In the genomic region with DNA sequence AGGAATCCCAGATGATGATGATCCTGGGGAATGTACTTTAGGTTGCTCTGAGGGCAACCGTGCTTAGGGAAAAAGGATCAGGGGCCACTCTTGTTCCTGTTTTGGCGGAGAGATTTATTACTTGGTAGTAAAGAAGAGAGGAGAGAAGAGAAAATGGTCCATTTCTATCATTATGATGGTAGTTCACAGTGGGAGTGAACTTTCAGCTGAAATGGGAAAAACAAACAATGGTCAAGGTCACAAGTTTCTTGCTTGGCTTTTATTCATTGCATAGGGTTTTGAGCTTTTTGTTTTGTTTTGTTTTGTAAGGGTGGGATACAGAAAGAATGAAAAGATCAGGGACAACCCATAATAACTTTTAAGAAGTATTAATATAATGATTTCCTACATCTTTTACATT, we compare ENCODE assay signal across 29 cellular contexts.
"Had no signal": no experiment of that assay in that cellular context is flagged by ENCODE, and none has a peak within 500 bp of the region (broad histone marks: within the 10 kb centered on the region; RNA-seq: fewer than 3 reads in every experiment).

No MANE protein-coding gene starts in this region.

- ATAC-seq: stimulated activated effector memory CD8-positive, alpha-beta T cell treated with anti-CD3 and anti-CD28 coated beads, Interleukin-12 subunit alpha, Interleukin-12 subunit beta, amount 100 ng/mL, for 72 hours; stimulated activated memory B cell treated with anti-CD40 and anti-IgM and Interleukin-4, amounts not matched to agents 10 μg/mL and 1 μg/mL and 100 μg/mL, for 72 hours; stimulated activated naive B cell treated with anti-CD40 and anti-IgM and Interleukin-4, amounts not matched to agents 10 μg/mL and 1 μg/mL and 100 μg/mL, for 72 hours; stimulated activated naive CD8-positive, alpha-beta T cell treated with anti-CD3 and anti-CD28 coated beads, Interleukin-15, amount 100 ng/mL, for 72 hours; stimulated activated naive CD8-positive, alpha-beta T cell treated with anti-CD3 and anti-CD28 coated beads, Interleukin-15, Interleukin-2, amounts not matched to agents 100 U/mL and 50 U/mL, for 24 hours; upper lobe of right lung had no signal

- H3K4me3 Mint-ChIP-seq: stimulated activated effector memory CD8-positive, alpha-beta T cell treated with anti-CD3 and anti-CD28 coated beads, Interleukin-12 subunit alpha, Interleukin-12 subunit beta, amount 100 ng/mL, for 72 hours; stimulated activated memory B cell treated with anti-CD40 and anti-IgM and Interleukin-4, amounts not matched to agents 10 μg/mL and 1 μg/mL and 100 μg/mL, for 72 hours; stimulated activated naive CD8-positive, alpha-beta T cell treated with anti-CD3 and anti-CD28 coated beads, Interleukin-15, amount 100 ng/mL, for 72 hours; stimulated activated naive CD8-positive, alpha-beta T cell treated with anti-CD3 and anti-CD28 coated beads, Interleukin-15, Interleukin-2, amounts not matched to agents 100 ng/mL and 50 ng/mL, for 24 hours; type B pancreatic cell had no signal

- H3K9me3 ChIP-seq: stomach, suprapubic skin, testis, thoracic aorta, thyroid gland, tibial artery, tibial nerve, transverse colon, upper lobe of left lung, upper lobe of right lung, uterus, vagina had no signal

- H3K9me3 Mint-ChIP-seq: stimulated activated effector memory CD8-positive, alpha-beta T cell treated with anti-CD3 and anti-CD28 coated beads, Interleukin-12 subunit alpha, Interleukin-12 subunit beta, amount 100 ng/mL, for 72 hours; stimulated activated memory B cell treated with anti-CD40 and anti-IgM and Interleukin-4, amounts not matched to agents 10 μg/mL and 1 μg/mL and 100 μg/mL, for 72 hours; stimulated activated naive B cell treated with anti-CD40 and anti-IgM and Interleukin-4, amounts not matched to agents 10 μg/mL and 1 μg/mL and 100 μg/mL, for 72 hours; stimulated activated naive CD8-positive, alpha-beta T cell treated with anti-CD3 and anti-CD28 coated beads, Interleukin-15, amount 100 ng/mL, for 72 hours; stimulated activated naive CD8-positive, alpha-beta T cell treated with anti-CD3 and anti-CD28 coated beads, Interleukin-15, Interleukin-2, amounts not matched to agents 100 ng/mL and 50 ng/mL, for 24 hours; type B pancreatic cell had no signal

- H3K36me3 Mint-ChIP-seq: stimulated activated effector memory CD8-positive, alpha-beta T cell treated with anti-CD3 and anti-CD28 coated beads, Interleukin-12 subunit alpha, Interleukin-12 subunit beta, amount 100 ng/mL, for 72 hours; stimulated activated memory B cell treated with anti-CD40 and anti-IgM and Interleukin-4, amounts not matched to agents 10 μg/mL and 1 μg/mL and 100 μg/mL, for 72 hours; stimulated activated naive B cell treated with anti-CD40 and anti-IgM and Interleukin-4, amounts not matched to agents 10 μg/mL and 1 μg/mL and 100 μg/mL, for 72 hours had no signal

- DNase-seq: stimulated activated CD4-positive, alpha-beta T cell treated with anti-CD3 and anti-CD28 coated beads, Interleukin-2, amount 100 ng/mL, for 48 hours; stimulated activated CD4-positive, alpha-beta T cell treated with anti-CD3 and anti-CD28 coated beads, Interleukin-4, amount 100 ng/mL, for 1 hour; stimulated activated CD4-positive, alpha-beta T cell treated with anti-CD3 and anti-CD28 coated beads, Interleukin-4, amount 100 ng/mL, for 24 hours; stimulated activated CD4-positive, alpha-beta T cell treated with anti-CD3 and anti-CD28 coated beads, Interleukin-4, amount 100 ng/mL, for 4 hours; stimulated activated CD8-positive, alpha-beta memory T cell treated with anti-CD3 and anti-CD28 coated beads, Interleukin-4, amount 100 ng/mL, for 48 hours; stimulated activated naive B cell treated with anti-CD40 and anti-IgM and Interleukin-4, amounts not matched to agents 10 μg/mL and 1 μg/mL and 100 μg/mL, for 72 hours; stimulated activated naive CD4-positive, alpha-beta T cell; stimulated activated naive CD4-positive, alpha-beta T cell treated with Interleukin-2 at 50 U/mL for 16 hours; stimulated activated naive CD8-positive, alpha-beta T cell treated with anti-CD3 and anti-CD28 coated beads, Interleukin-15, amount 100 ng/mL, for 72 hours; stimulated activated naive CD8-positive, alpha-beta T cell treated with anti-CD3 and anti-CD28 coated beads, Interleukin-15, Interleukin-2, amounts not matched to agents 100 U/mL and 50 U/mL, for 24 hours; stomach; substantia nigra; testis; thyroid gland; tibial artery; transverse colon; trophoblast cell; upper lobe of left lung; upper lobe of right lung; uterus had no signal

- H3K36me3 ChIP-seq: suprapubic skin, thyroid gland, tibial nerve, transverse colon, upper lobe of right lung, uterus, vagina had no signal

- H3K4me3 ChIP-seq: stomach, suprapubic skin, testis, thoracic aorta, thyroid gland, tibial artery, tibial nerve, transverse colon, upper lobe of left lung, upper lobe of right lung, uterus, vagina had no signal

- H3K27ac Mint-ChIP-seq: stimulated activated effector memory CD8-positive, alpha-beta T cell treated with anti-CD3 and anti-CD28 coated beads, Interleukin-12 subunit alpha, Interleukin-12 subunit beta, amount 100 ng/mL, for 72 hours; stimulated activated memory B cell treated with anti-CD40 and anti-IgM and Interleukin-4, amounts not matched to agents 10 μg/mL and 1 μg/mL and 100 μg/mL, for 72 hours; stimulated activated naive B cell treated with anti-CD40 and anti-IgM and Interleukin-4, amounts not matched to agents 10 μg/mL and 1 μg/mL and 100 μg/mL, for 72 hours; stimulated activated naive CD8-positive, alpha-beta T cell treated with anti-CD3 and anti-CD28 coated beads, Interleukin-15, amount 100 ng/mL, for 72 hours; stimulated activated naive CD8-positive, alpha-beta T cell treated with anti-CD3 and anti-CD28 coated beads, Interleukin-15, Interleukin-2, amounts not matched to agents 100 ng/mL and 50 ng/mL, for 24 hours; type B pancreatic cell had no signal

- FAIRE-seq: urothelium cell line had no signal

- H3K27me3 ChIP-seq: testis, thyroid gland, tibial artery, upper lobe of left lung, uterus, vagina had no signal

- H3K4me1 ChIP-seq: stomach, suprapubic skin, thyroid gland, tibial artery, tibial nerve, transverse colon, upper lobe of left lung, upper lobe of right lung, uterus, vagina had no signal

- H3K4me1 Mint-ChIP-seq: stimulated activated effector memory CD8-positive, alpha-beta T cell treated with anti-CD3 and anti-CD28 coated beads, Interleukin-12 subunit alpha, Interleukin-12 subunit beta, amount 100 ng/mL, for 72 hours; stimulated activated memory B cell treated with anti-CD40 and anti-IgM and Interleukin-4, amounts not matched to agents 10 μg/mL and 1 μg/mL and 100 μg/mL, for 72 hours; stimulated activated naive CD8-positive, alpha-beta T cell treated with anti-CD3 and anti-CD28 coated beads, Interleukin-15, amount 100 ng/mL, for 72 hours had no signal

- H3K27ac ChIP-seq: stomach, suprapubic skin, testis, thoracic aorta, thyroid gland, tibial artery, tibial nerve, transverse colon, upper lobe of left lung, upper lobe of right lung, uterus, vagina had no signal
